8 cellular contexts compared by ENCODE assay signal in genomic region chr10:62805139-62806092, GRCh38. TPM values are rescaled to one million over a fixed set of nuclear protein-coding genes. Genes with fewer than 3 reads are reported as not detected.
DNase-seq lines count a peak whose midpoint lies in the region; ATAC-seq, FAIRE-seq and TF ChIP-seq lines count a peak whose summit lies in the region.

No MANE protein-coding gene starts in this region.

- H4K91ac ChIP-seq in IMR-90 (ENCODE audit: insufficient read depth, low read depth, low read length), result peak overlapping the region; percentile 38; the same call in 1 of the 2 replicates

- H2BK20ac ChIP-seq in IMR-90 (ENCODE audit: low read depth, low read length), result no peak overlapping the region

- intact Hi-C loops in IMR-90 (cut with micrococcal nuclease), result loop anchor here (2.0 to 10.0 kb wide), 2 partner anchors 169 to 761 kb away; no protein-coding TSS in a partner anchor

- dilution Hi-C loops in IMR-90 (cut with HindIII; ENCODE audit: low sequenced_read_pairs, unreplicated experiment), result no loop called here

- DNase-seq in EH (ENCODE audit: low read depth) (peak; percentile 74), IMR-90 (peak; percentile 47), fibroblast of gingiva (ENCODE audit: low read depth) (peak; percentile 38), D721Med (ENCODE audit: insufficient read length, low spot score) (no peak), H4 (ENCODE audit: low spot score) (no peak)
- no peak for DNase-seq in activated CD8-positive, alpha-beta memory T cell treated with anti-CD3 and anti-CD28 coated beads, Interleukin-2, amount 10 ng/mL, durations not matched to agents 7 days and 5 days

- CTCF ChIA-PET in IMR-90 (lab: Yijun Ruan, JAX), result interaction anchor here (1.0 to 1.1 kb wide), 3 partner anchors 10 to 195 kb away, joined by 3 to 5 read pairs (median 3); no protein-coding TSS in a partner anchor
- CTCF ChIA-PET in activated CD8-positive, alpha-beta memory T cell treated with anti-CD3 and anti-CD28 coated beads, Interleukin-2, amount 10 ng/mL, durations not matched to agents 7 days and 5 days (lab: Charles Lee), result interaction anchor here (1.0 to 7.4 kb wide), 8 partner anchors 9 to 195 kb away, joined by 3 to 50 read pairs (median 3); partner anchors contain the start of gene EGR2

- peak overlapping the region; percentile 93 for H3K4me3 Mint-ChIP-seq in activated CD8-positive, alpha-beta memory T cell treated with anti-CD3 and anti-CD28 coated beads, Interleukin-2, amount 10 ng/mL, durations not matched to agents 7 days and 5 days
- peak overlapping the region; percentile 91 to 94 (median 94) for H3K4me3 Mint-ChIP-seq in nephron

- peak overlapping the region; percentile 99 for H3K27ac ChIP-seq in IMR-90 (ENCODE audit: insufficient read depth, low read length)

- peak overlapping the region; percentile 8; the same call in 1 of the 2 replicates for H3K56ac ChIP-seq in IMR-90 (ENCODE audit: extremely low read depth, insufficient read depth, low read length)

- no TSS peak for BruUV-seq in IMR-90 (replicated peaks; lab: Mats Ljungman, UMichigan)

- H3K4me1 ChIP-seq in IMR-90 (ENCODE audit: control insufficient read depth, insufficient read depth, low read length), result peaks cover 8% of the 10 kb centered on the region; the same call in 1 of the 2 replicates

- peak overlapping the region; percentile 89 for H2AK9ac ChIP-seq in IMR-90 (replicated peaks; ENCODE audit: low read depth, low read length, poor library complexity)

- peak overlapping the region; percentile 79 for H3K23ac ChIP-seq in IMR-90 (ENCODE audit: low read depth, low read length)

- peak overlapping the region; percentile 58 to 99; a peak in 2 of 4 replicates for H4K8ac ChIP-seq in IMR-90 (ENCODE audit: low read depth in 2 of 2, low read length in 2 of 2)

- H3K18ac ChIP-seq in IMR-90 (ENCODE audit: low read depth, low read length), result no peak overlapping the region

- no peak overlapping the region for H2BK120ac ChIP-seq in IMR-90 (ENCODE audit: low read depth, low read length)

- peak overlapping the region; percentile 71 for H3K4ac ChIP-seq in IMR-90 (ENCODE audit: low read depth, low read length)

- H3K36me3 ChIP-seq in IMR-90 (ENCODE audit: control insufficient read depth, insufficient read depth, low read length), result no peaks in the 10 kb centered on the region

- no peak for TF ChIP-seq POLR2A in IMR-90 (IDR thresholded peaks at IDR 0.05; ENCODE audit: low read depth, low read length)

- POLR2A ChIA-PET in IMR-90 (lab: Charles Lee; ENCODE audit: unreplicated experiment), result no interaction called here

- H3K14ac ChIP-seq in IMR-90 (replicated peaks; ENCODE audit: low read depth, low read length), result peak overlapping the region; percentile 57; the same call in 1 of the 2 replicates

- peak overlapping the region; percentile 83 for H3K27ac Mint-ChIP-seq in activated CD8-positive, alpha-beta memory T cell treated with anti-CD3 and anti-CD28 coated beads, Interleukin-2, amount 10 ng/mL, durations not matched to agents 7 days and 5 days
- H3K27ac Mint-ChIP-seq in nephron, result peak overlapping the region; percentile 92 to 98 (median 93)

- in situ Hi-C loops in IMR-90 (cut with MboI; ENCODE audit: low sequenced_read_pairs), result loop anchor here (25.0 kb wide), 2 partner anchors 543 to 768 kb away; partner anchors contain the start of gene RTKN2

- WGBS in IMR-90 (ENCODE audit: extremely low coverage in 2 of 2, insufficient read length in 1 of 2), 2 experiments, result 2% methylated on average over 47 of the region's 90 CpGs; no CpG with 5 or more reads in 1 of the 2 experiments

- H4K5ac ChIP-seq in IMR-90 (ENCODE audit: low read depth, low read length), result peak overlapping the region; percentile 25; the same call in 1 of the 2 replicates

- peak overlapping the region; percentile 90 for H3K4me2 ChIP-seq in IMR-90 (ENCODE audit: low read depth, low read length)

- peak overlapping the region; percentile 84 for H2AK5ac ChIP-seq in IMR-90 (ENCODE audit: low read depth, low read length)

- H3K9ac ChIP-seq in IMR-90 (ENCODE audit: low read depth, low read length), result peak overlapping the region; percentile 86

- H3K9me3 Mint-ChIP-seq in activated CD8-positive, alpha-beta memory T cell treated with anti-CD3 and anti-CD28 coated beads, Interleukin-2, amount 10 ng/mL, durations not matched to agents 7 days and 5 days (ENCODE audit: low read depth), result no peaks in the 10 kb centered on the region
- no peaks in the 10 kb centered on the region for H3K9me3 Mint-ChIP-seq in nephron

- peak overlapping the region; percentile 94 for H3K4me3 ChIP-seq in IMR-90 (ENCODE audit: insufficient read depth, low read depth, low read length)

- no peak for FAIRE-seq in D721Med (lab: Jason Lieb, UNC)

- H2AFZ ChIP-seq in IMR-90 (replicated peaks; ENCODE audit: low read length, poor library complexity), result peak overlapping the region; percentile 100

- peak overlapping the region; percentile 99 for H2BK5ac ChIP-seq in IMR-90 (ENCODE audit: low read depth, low read length, poor library complexity, severe bottlenecking)

- peaks cover 14 to 29% of the 10 kb centered on the region in 2 experiments for H3K79me1 ChIP-seq in IMR-90 (ENCODE audit: low read depth in 1 of 2, low read length in 2 of 2)

- H3K4me1 Mint-ChIP-seq in activated CD8-positive, alpha-beta memory T cell treated with anti-CD3 and anti-CD28 coated beads, Interleukin-2, amount 10 ng/mL, durations not matched to agents 7 days and 5 days, result peaks cover 40% of the 10 kb centered on the region
- peaks cover 46% of the 10 kb centered on the region for H3K4me1 Mint-ChIP-seq in nephron

- no peaks in the 10 kb centered on the region for H3K9me3 ChIP-seq in IMR-90 (ENCODE audit: control insufficient read depth, insufficient read depth, low read length)

- peaks cover 40% of the 10 kb centered on the region for H3K36me3 Mint-ChIP-seq in activated CD8-positive, alpha-beta memory T cell treated with anti-CD3 and anti-CD28 coated beads, Interleukin-2, amount 10 ng/mL, durations not matched to agents 7 days and 5 days
- peaks cover 14% of the 10 kb centered on the region for H3K36me3 Mint-ChIP-seq in nephron (ENCODE audit: low read depth)

- no peak for TF ChIP-seq CTCF in IMR-90 (conservative IDR thresholded peaks at IDR 0.05; ENCODE audit: low read depth, low read length)
- no peak for TF ChIP-seq CTCF in nephron (IDR thresholded peaks at IDR 0.05; ENCODE audit: unreplicated experiment in 3 of 3)
- TF ChIP-seq CTCF in D721Med (IDR thresholded peaks at IDR 0.05; ENCODE audit: insufficient read depth, missing control alignments), result no peak

- H2BK15ac ChIP-seq in IMR-90 (ENCODE audit: low read depth, low read length), result no peak overlapping the region

- peaks cover 18% of the 10 kb centered on the region for H4K20me1 ChIP-seq in IMR-90 (ENCODE audit: insufficient read depth, low read length)

- H3K27me3 Mint-ChIP-seq in activated CD8-positive, alpha-beta memory T cell treated with anti-CD3 and anti-CD28 coated beads, Interleukin-2, amount 10 ng/mL, durations not matched to agents 7 days and 5 days, result peaks cover 14% of the 10 kb centered on the region
- peaks cover 3% of the 10 kb centered on the region for H3K27me3 Mint-ChIP-seq in nephron (ENCODE audit: low read depth)

- TF ChIP-seq RAD21 in IMR-90 (IDR thresholded peaks at IDR 0.05; ENCODE audit: low read length), result no peak

- peak; percentile 19 for ATAC-seq in GM21515 (IDR thresholded peaks at IDR 0.05; ENCODE audit: unreplicated experiment)
- peak; percentile 43 for ATAC-seq in IMR-90 (ENCODE audit: low read depth)
- ATAC-seq in activated CD8-positive, alpha-beta memory T cell treated with anti-CD3 and anti-CD28 coated beads, Interleukin-2, amount 10 ng/mL, durations not matched to agents 7 days and 5 days, result peak; percentile 22

- no peaks in the 10 kb centered on the region for H3K9me1 ChIP-seq in IMR-90 (ENCODE audit: insufficient read depth, low read length)

- no peaks in the 10 kb centered on the region for H3K27me3 ChIP-seq in IMR-90 (ENCODE audit: control insufficient read depth, insufficient read depth, low read length)

TF ChIP-seq in IMR-90, 13 proteins besides CTCF, POLR2A, EP300 and RAD21:
- TF ChIP-seq MAZ (IDR thresholded peaks at IDR 0.05; ENCODE audit: borderline replicate concordance, low read depth, low read length) (no peak), CEBPB (IDR thresholded peaks at IDR 0.05; ENCODE audit: low read depth, low read length) (no peak), MAFK (IDR thresholded peaks at IDR 0.05; ENCODE audit: low read depth, low read length) (no peak), SMC3 (IDR thresholded peaks at IDR 0.05; ENCODE audit: low read depth, low read length) (no peak), BHLHE40 (IDR thresholded peaks at IDR 0.05; ENCODE audit: low read depth, low read length) (peak; percentile 70), CHD1 (IDR thresholded peaks at IDR 0.05; ENCODE audit: low read depth, low read length) (no peak; the same call in 1 of the 2 replicates)

RNA-seq across cellular contexts. Expression of gene ADO, which starts 0.9 kb away (rescaled TPM):
- 8.1 and 11.4 TPM in 2 replicates for total RNA-seq in IMR-90 (2012; rRNA removed)
- 7.7 and 8.0 TPM in 2 replicates for polyA plus RNA-seq in IMR-90 (2012; rRNA removed)
- polyA plus RNA-seq in IMR-90 (2012; cell fraction: cytosol; rRNA removed), result 3.7 and 7.4 TPM in 2 replicates
- polyA plus RNA-seq in IMR-90 (2012; cell fraction: nucleus; rRNA removed; ENCODE audit: low replicate concordance), result 2.4 and 3.5 TPM in 2 replicates
- 10 to 100 TPM; 19.4 to 25.9 TPM for total RNA-seq in activated CD8-positive, alpha-beta memory T cell treated with anti-CD3 and anti-CD28 coated beads, Interleukin-2, amount 10 ng/mL, durations not matched to agents 7 days and 5 days
- total RNA-seq in H4 (2014; rRNA removed; shearing (Covaris generic)), result 24.0 and 24.7 TPM in 2 replicates

RNA-seq across cellular contexts. Expression of gene EGR2, which starts 10.8 kb away (rescaled TPM):
- total RNA-seq in IMR-90 (2012; rRNA removed), result 0.36 and 0.56 TPM in 2 replicates
- polyA plus RNA-seq in IMR-90 (2012; rRNA removed), result 1.2 TPM in 2 replicates
- polyA plus RNA-seq in IMR-90 (2012; cell fraction: cytosol; rRNA removed), result 0.47 and 1.5 TPM in 2 replicates
- polyA plus RNA-seq in IMR-90 (2012; cell fraction: nucleus; rRNA removed; ENCODE audit: low replicate concordance), result 4.2 and 4.6 TPM in 2 replicates
- total RNA-seq in activated CD8-positive, alpha-beta memory T cell treated with anti-CD3 and anti-CD28 coated beads, Interleukin-2, amount 10 ng/mL, durations not matched to agents 7 days and 5 days, result 10 to 100 TPM in 1 of 2 experiments, 1 to 10 TPM in 1; 4.7 to 21.6 TPM
- 0.39 and 1.1 TPM in 2 replicates for total RNA-seq in H4 (2014; rRNA removed; shearing (Covaris generic))

Comparison
In these comparisons a context has a peak if more than half of its experiments do, and no peak if none do; other contexts are left out.
1. DNase-seq: peak in EH (single experiment), IMR-90 (single experiment) and fibroblast of gingiva (single experiment); none in activated CD8-positive, alpha-beta memory T cell treated with anti-CD3 and anti-CD28 coated beads, Interleukin-2, amount 10 ng/mL, durations not matched to agents 7 days and 5 days (single experiment), D721Med (single experiment) and H4 (single experiment).
2. Peak in every context shown above with its lines, with median percentiles within 50 percentile points of each other: ATAC-seq.